Comparison of ENCODE assay signal across 8 cellular contexts in genomic region chr4:102734591-102735385, GRCh38. TPM values are rescaled to one million over a fixed set of nuclear protein-coding genes. Genes with fewer than 3 reads are reported as not detected.
DNase-seq lines count a peak whose midpoint lies in the region; ATAC-seq, FAIRE-seq and TF ChIP-seq lines count a peak whose summit lies in the region.

No MANE protein-coding gene starts in this region.

- H3K4me3 Mint-ChIP-seq in central memory CD8-positive, alpha-beta T cell, result no peak overlapping the region

- ATAC-seq in GM21447 (IDR thresholded peaks at IDR 0.05; ENCODE audit: unreplicated experiment) (peak; percentile 100), HG03575 (IDR thresholded peaks at IDR 0.05; ENCODE audit: extremely low read depth, insufficient number of reproducible peaks, low FRiP score, unreplicated experiment) (peak; percentile 95), SK-N-SH treated with all-trans-retinoic acid at 6 μM for 48 hours (no peak)
- ATAC-seq in central memory CD8-positive, alpha-beta T cell (replicated peaks; ENCODE audit: extremely low read depth, poor library complexity, severe bottlenecking), result peak; percentile 67
- ATAC-seq in stimulated activated naive CD8-positive, alpha-beta T cell treated with anti-CD3 and anti-CD28 coated beads, Interleukin-15, Interleukin-2, amounts not matched to agents 100 U/mL and 50 U/mL, for 24 hours, result peak; percentile 83

- peak; percentile 73 for FAIRE-seq in GM12892 (lab: Jason Lieb, UNC)

- no peak for TF ChIP-seq POLR2A in GM12892 (IDR thresholded peaks at IDR 0.05; ENCODE audit: low read depth, low read length)

- H3K27ac Mint-ChIP-seq in central memory CD8-positive, alpha-beta T cell (ENCODE audit: low read depth), result peak overlapping the region; percentile 5

- peak; percentile 15 for DNase-seq in GM12892 (ENCODE audit: insufficient read length)
- no peak for DNase-seq in central memory CD8-positive, alpha-beta T cell (ENCODE audit: low spot score in 2 of 2)
- DNase-seq in stimulated activated naive CD8-positive, alpha-beta T cell treated with anti-CD3 and anti-CD28 coated beads, Interleukin-15, Interleukin-2, amounts not matched to agents 100 U/mL and 50 U/mL, for 24 hours, result no peak
- no peak for DNase-seq in stimulated activated CD8-positive, alpha-beta memory T cell treated with anti-CD3 and anti-CD28 coated beads, Interleukin-4, amount 100 ng/mL, for 48 hours
- DNase-seq in SW480 (ENCODE audit: low spot score), result no peak

- H3K9me3 Mint-ChIP-seq in central memory CD8-positive, alpha-beta T cell, result peaks cover 20% of the 10 kb centered on the region

- H3K27me3 Mint-ChIP-seq in central memory CD8-positive, alpha-beta T cell, result no peaks in the 10 kb centered on the region

- peaks cover 7% of the 10 kb centered on the region for H3K36me3 Mint-ChIP-seq in central memory CD8-positive, alpha-beta T cell (ENCODE audit: insufficient read depth)

- H3K4me1 Mint-ChIP-seq in central memory CD8-positive, alpha-beta T cell, result peaks cover 60% of the 10 kb centered on the region

TF ChIP-seq in SK-N-SH treated with all-trans-retinoic acid at 6 μM for 48 hours, 23 proteins besides CTCF, POLR2A, EP300 and RAD21:
- TF ChIP-seq ARNTL (CRISPR knock-in tag; IDR thresholded peaks at IDR 0.05; ENCODE audit: borderline replicate concordance, low read depth) (no peak), PPARA (CRISPR knock-in tag; IDR thresholded peaks at IDR 0.05; ENCODE audit: borderline replicate concordance) (no peak), ZFP3 (CRISPR knock-in tag; IDR thresholded peaks at IDR 0.05) (no peak), CSRNP3 (CRISPR knock-in tag; IDR thresholded peaks at IDR 0.05) (no peak), TOX (CRISPR knock-in tag; IDR thresholded peaks at IDR 0.05; ENCODE audit: borderline replicate concordance) (no peak), BACH2 (CRISPR knock-in tag; IDR thresholded peaks at IDR 0.05; ENCODE audit: borderline replicate concordance) (no peak)

RNA-seq across cellular contexts. Expression of gene MANBA, which starts 26.0 kb away (rescaled TPM):
- polyA plus RNA-seq in GM12892 (2012; ENCODE audit: missing spikeins), result 19.6 TPM
